ENCODE assay signal across 8 cellular contexts in the genomic region with DNA sequence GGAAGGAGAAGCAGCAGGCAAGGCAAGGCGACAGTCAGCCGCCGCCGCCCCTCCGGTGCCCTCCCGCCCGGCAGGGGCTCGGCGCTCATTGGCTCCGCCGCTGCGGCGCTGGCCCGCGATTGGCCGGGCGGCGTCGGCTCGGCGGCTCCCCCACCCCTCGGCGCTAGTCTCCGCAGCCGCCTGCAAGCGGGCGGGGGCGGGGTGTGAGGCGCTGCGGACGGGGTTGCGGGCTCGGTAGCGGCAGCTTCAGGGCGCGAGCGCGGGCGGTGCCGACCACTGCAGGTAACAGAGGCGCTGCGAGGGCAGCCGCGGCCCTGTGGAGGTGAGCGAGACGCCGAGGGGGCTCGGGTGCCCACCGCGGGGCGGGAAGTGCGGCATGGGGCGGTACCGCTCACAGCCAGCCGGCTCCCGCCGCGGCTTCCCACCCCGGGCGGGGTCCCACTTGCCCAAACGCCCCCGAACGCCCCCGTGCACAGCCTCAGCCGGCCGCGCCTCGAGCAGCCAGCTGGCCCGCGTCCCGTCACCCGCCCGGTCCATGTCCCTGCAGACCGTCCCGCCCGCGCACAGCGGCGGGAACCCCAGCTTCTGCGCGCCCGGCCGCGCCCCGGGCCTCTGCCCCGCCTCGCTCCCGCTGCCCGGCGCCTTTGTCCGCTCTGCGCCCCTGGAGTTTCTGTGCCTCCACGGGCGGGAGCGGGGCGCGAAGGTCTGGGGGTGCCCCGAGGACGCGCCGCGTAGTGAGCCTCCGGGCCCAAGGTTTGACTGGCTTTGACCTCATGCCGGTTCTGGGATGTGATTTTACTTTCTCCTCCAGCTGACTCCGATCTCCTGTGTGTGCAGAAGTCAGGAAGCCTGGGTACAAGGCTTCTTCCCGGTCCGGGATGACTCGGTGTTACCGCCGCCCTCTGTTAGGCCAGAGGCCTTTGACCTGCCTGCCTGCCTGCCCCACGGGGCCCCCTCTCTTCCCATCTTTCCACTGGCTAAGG. TPM values are rescaled to one million over a fixed set of nuclear protein-coding genes. Genes with fewer than 3 reads are reported as not detected.
A peak's percentile ranks its signal among the peaks of the same experiment; 100 is the strongest.
DNase-seq lines count a peak whose midpoint lies in the region; ATAC-seq and TF ChIP-seq lines count a peak whose summit lies in the region.

TSS of gene SANBR (plus strand) at position 166 of the 983 bp plus-strand sequence. CDS start 4,480 bp downstream, outside the sequence.

- H3K36me3 Mint-ChIP-seq in activated naive CD8-positive, alpha-beta T cell treated with anti-CD3 and anti-CD28 coated beads, Interleukin-2, amount 50 U/mL, for 24 hours (ENCODE audit: low read depth): no peaks in the 10 kb centered on the region

- WGBS in heart right ventricle, 2 donors: 1% methylated on average over 92 to 111 of the region's 111 CpGs
- 0 to 1% methylated on average over 35 to 90 of the region's 111 CpGs for WGBS in tibial nerve, 2 donors

- DNase-seq in GM12865 (ENCODE audit: low read depth) (peak; percentile 90), NCI-H1092 treated with DMSO at 0.1 percent for 48 hours (lab: John Stamatoyannopoulos, UW) (peak; percentile 82), SW 1271 (lab: John Stamatoyannopoulos, UW) (peak; percentile 59 to 89), heart right ventricle (peak; percentile 85 to 88), pons (ENCODE audit: low spot score) (peak; percentile 90), tibial nerve (ENCODE audit: low spot score in 2 of 2) (peak; percentile 47 to 51)
- DNase-seq in activated naive CD8-positive, alpha-beta T cell treated with anti-CD3 and anti-CD28 coated beads, Interleukin-2, amount 50 U/mL, for 24 hours: peak; percentile 80

- peak within 1 kb of the TSS; percentile 84 for H3K4me3 Mint-ChIP-seq in activated naive CD8-positive, alpha-beta T cell treated with anti-CD3 and anti-CD28 coated beads, Interleukin-2, amount 50 U/mL, for 24 hours

- peak in 1 of 2 donors; percentile 59 for TF ChIP-seq EP300 in tibial nerve (IDR thresholded peaks at IDR 0.05)

- H3K27me3 Mint-ChIP-seq in activated naive CD8-positive, alpha-beta T cell treated with anti-CD3 and anti-CD28 coated beads, Interleukin-2, amount 50 U/mL, for 24 hours: peaks cover 2% of the 10 kb centered on the region

- peaks cover 0 to 22% (median 5%) of the 10 kb centered on the region in 9 donors for H3K36me3 ChIP-seq in heart right ventricle
- H3K36me3 ChIP-seq in tibial nerve: peaks cover 0 to 4% (median 0%) of the 10 kb centered on the region in 3 donors

- ATAC-seq in HG02610 (IDR thresholded peaks at IDR 0.05; ENCODE audit: unreplicated experiment) (peak; percentile 98), heart right ventricle (peak; percentile 98 to 99 (median 98))
- peak; percentile 99 for ATAC-seq in activated naive CD8-positive, alpha-beta T cell treated with anti-CD3 and anti-CD28 coated beads, Interleukin-2, amount 50 U/mL, for 24 hours

- H3K9me3 ChIP-seq in heart right ventricle (no peaks in the 10 kb centered on the region), tibial nerve (no peaks in the 10 kb centered on the region)

- H3K4me1 Mint-ChIP-seq in activated naive CD8-positive, alpha-beta T cell treated with anti-CD3 and anti-CD28 coated beads, Interleukin-2, amount 50 U/mL, for 24 hours: peaks cover 11% of the 10 kb centered on the region

- H3K4me3 ChIP-seq in GM12865 (ENCODE audit: low read depth, low read length) (peak within 1 kb of the TSS; percentile 85), heart right ventricle (peak within 1 kb of the TSS; percentile 73 to 98 (median 88)), tibial nerve (peak within 1 kb of the TSS; percentile 70 to 98 (median 82))

- peak within 1 kb of the TSS; percentile 48 to 92 (median 87) for H3K27ac ChIP-seq in heart right ventricle
- peak within 1 kb of the TSS; percentile 34 to 91 (median 82) for H3K27ac ChIP-seq in tibial nerve

- intact Hi-C loops in heart right ventricle (cut with DNase I): loop anchor here in 3 of 10 donors (5.0 to 10.0 kb wide), 2 partner anchors 49 to 109 kb away; partner anchors contain the start of genes PEX13 (in 3 of the 3) and PUS10 (in 3 of the 3)

- H3K27me3 ChIP-seq in heart right ventricle (no peaks in the 10 kb centered on the region), tibial nerve (no peaks in the 10 kb centered on the region)

- H3K9me3 Mint-ChIP-seq in activated naive CD8-positive, alpha-beta T cell treated with anti-CD3 and anti-CD28 coated beads, Interleukin-2, amount 50 U/mL, for 24 hours: no peaks in the 10 kb centered on the region

- TF ChIP-seq CTCF in GM12865 (IDR thresholded peaks at IDR 0.05; ENCODE audit: insufficient read depth, low read depth, low read length, missing control alignments): no peak
- TF ChIP-seq CTCF in heart right ventricle (IDR thresholded peaks at IDR 0.05): peak in 1 of 9 donors; percentile 37
- TF ChIP-seq CTCF in tibial nerve (IDR thresholded peaks at IDR 0.05): peak in 2 of 5 experiments; percentile 12 to 15

- H3K4me1 ChIP-seq in heart right ventricle (peaks cover 0 to 15% (median 8%) of the 10 kb centered on the region in 9 donors), tibial nerve (peaks cover 0 to 11% (median 5%) of the 10 kb centered on the region in 4 donors)

- peak within 1 kb of the TSS; percentile 68 for H3K27ac Mint-ChIP-seq in activated naive CD8-positive, alpha-beta T cell treated with anti-CD3 and anti-CD28 coated beads, Interleukin-2, amount 50 U/mL, for 24 hours

- peak; percentile 25 to 68 for TF ChIP-seq POLR2A in tibial nerve (IDR thresholded peaks at IDR 0.05)

RNA-seq across cellular contexts. Expression of gene SANBR, which starts in this region (rescaled TPM):
- 1 to 10 TPM; 5.3 to 9.2 (median 6.6) TPM for total RNA-seq in heart right ventricle
- polyA plus RNA-seq in heart right ventricle: 10 to 100 TPM in 1 of 2 donors, 1 to 10 TPM in 1; 3.5 to 11.0 TPM
- total RNA-seq in tibial nerve: 10 to 100 TPM in 3 of 4 donors, 1 to 10 TPM in 1; 5.3 to 18.2 (median 14.5) TPM

Comparison
In these comparisons a context has a peak if more than half of its experiments do, and no peak if none do; other contexts are left out.
1. Peak in every context shown above with its lines: DNase-seq, ATAC-seq, H3K4me3 ChIP-seq and H3K27ac ChIP-seq.